Comparison of ENCODE assay signal across 20 cellular contexts in genomic region chr1:61271412-61271789, GRCh38.
DNase-seq lines count a peak whose midpoint lies in the region; ATAC-seq and TF ChIP-seq lines count a peak whose summit lies in the region.
"Had no signal": no experiment of that assay in that cellular context is flagged by ENCODE, and none has a peak within 500 bp of the region (broad histone marks: within the 10 kb centered on the region; RNA-seq: fewer than 3 reads in every experiment).

No MANE protein-coding gene starts in this region.

- H3K27ac Mint-ChIP-seq in activated naive CD8-positive, alpha-beta T cell treated with anti-CD3 and anti-CD28 coated beads, Interleukin-2, amount 50 U/mL, for 24 hours = peak overlapping the region; percentile 47
- no peak overlapping the region for H3K27ac Mint-ChIP-seq in activated naive CD8-positive, alpha-beta T cell treated with anti-CD3 and anti-CD28 coated beads for 36 hours

- no TSS peak for BruUV-seq in A673 (replicated peaks; lab: Mats Ljungman, UMichigan)

- H3K27me3 Mint-ChIP-seq in activated naive CD8-positive, alpha-beta T cell treated with anti-CD3 and anti-CD28 coated beads, Interleukin-2, amount 50 U/mL, for 24 hours = no peaks in the 10 kb centered on the region
- no peaks in the 10 kb centered on the region for H3K27me3 Mint-ChIP-seq in activated naive CD8-positive, alpha-beta T cell treated with anti-CD3 and anti-CD28 coated beads for 36 hours
- H3K27me3 Mint-ChIP-seq: brain had no signal

- in situ Hi-C loops in brain microvascular endothelial cell (cut with HindIII; ENCODE audit: low pct_ligation_motif_present, low sequenced_read_pairs) = no loop called here

- no peaks in the 10 kb centered on the region for H3K9me3 ChIP-seq in A673 (ENCODE audit: low read depth, low read length, poor library complexity, severe bottlenecking)
- H3K9me3 ChIP-seq: gastrocnemius medialis, HAP-1, mucosa of descending colon, neutrophil, sigmoid colon, testis had no signal

- POLR2A ChIA-PET in A673 (lab: Charles Lee; ENCODE audit: low non-redundant PET) = interaction anchor here (0.5 kb wide), 1 partner anchor 859 kb away, joined by 3 read pairs; no protein-coding TSS in a partner anchor

- ATAC-seq in activated naive CD8-positive, alpha-beta T cell treated with anti-CD3 and anti-CD28 coated beads, Interleukin-2, amount 50 U/mL, for 24 hours = peak; percentile 29
- ATAC-seq in omental fat pad (ENCODE audit: low FRiP score) (peak; percentile 17), GM21619 (IDR thresholded peaks at IDR 0.05; ENCODE audit: unreplicated experiment) (no peak)
- ATAC-seq: gastrocnemius medialis, mucosa of descending colon had no signal

- H3K36me3 ChIP-seq in brain microvascular endothelial cell (replicated peaks) (no peaks in the 10 kb centered on the region), A673 (ENCODE audit: insufficient read depth, low read length, poor library complexity, severe bottlenecking) (no peaks in the 10 kb centered on the region)
- H3K36me3 ChIP-seq: gastrocnemius medialis, HAP-1, neutrophil, sigmoid colon had no signal

- DNase-seq in activated naive CD8-positive, alpha-beta T cell treated with anti-CD3 and anti-CD28 coated beads, Interleukin-2, amount 50 U/mL, for 24 hours = no peak
- no peak for DNase-seq in activated naive CD8-positive, alpha-beta T cell treated with anti-CD3 and anti-CD28 coated beads for 36 hours
- peak; percentile 32 for DNase-seq in OCI-M2 (lab: John Stamatoyannopoulos, UW; ENCODE audit: unreplicated experiment)
- no peak for DNase-seq in brain microvascular endothelial cell
- no peak for DNase-seq in omental fat pad (ENCODE audit: low spot score)
- DNase-seq in A673 (ENCODE audit: low spot score) = no peak
- no peak for DNase-seq in retina
- DNase-seq: dermis blood vessel endothelial cell, gastrocnemius medialis, mucosa of descending colon, NCI-H187 treated with DMSO at 0.1 percent for 48 hours, NCI-H345, sigmoid colon, testis had no signal

- peak overlapping the region; percentile 75 for H3K27ac ChIP-seq in brain microvascular endothelial cell
- H3K27ac ChIP-seq in A673 (ENCODE audit: low read depth, low read length, poor library complexity, severe bottlenecking) = no peak overlapping the region
- H3K27ac ChIP-seq: gastrocnemius medialis, HL-60, neutrophil, sigmoid colon had no signal

- no peak overlapping the region for H3K4me3 Mint-ChIP-seq in activated naive CD8-positive, alpha-beta T cell treated with anti-CD3 and anti-CD28 coated beads, Interleukin-2, amount 50 U/mL, for 24 hours
- no peak overlapping the region for H3K4me3 Mint-ChIP-seq in activated naive CD8-positive, alpha-beta T cell treated with anti-CD3 and anti-CD28 coated beads for 36 hours

- no peak overlapping the region for H3K4me3 ChIP-seq in brain microvascular endothelial cell (ENCODE audit: low read depth, low read length)
- H3K4me3 ChIP-seq in A673 (ENCODE audit: low read depth, low read length, poor library complexity, severe bottlenecking) = no peak overlapping the region
- H3K4me3 ChIP-seq: gastrocnemius medialis, HAP-1, mucosa of descending colon, sigmoid colon, testis had no signal

- no peaks in the 10 kb centered on the region for H3K9me3 Mint-ChIP-seq in activated naive CD8-positive, alpha-beta T cell treated with anti-CD3 and anti-CD28 coated beads, Interleukin-2, amount 50 U/mL, for 24 hours
- H3K9me3 Mint-ChIP-seq in activated naive CD8-positive, alpha-beta T cell treated with anti-CD3 and anti-CD28 coated beads for 36 hours = no peaks in the 10 kb centered on the region
- H3K9me3 Mint-ChIP-seq: activated naive CD4-positive, alpha-beta T cell treated with anti-CD3 and anti-CD28 coated beads, Interleukin-2, amount 50 U/mL, for 72 hours; brain had no signal

- H3K27me3 ChIP-seq in brain microvascular endothelial cell (replicated peaks) (no peaks in the 10 kb centered on the region), A673 (replicated peaks; ENCODE audit: insufficient read depth, low read depth, low read length, poor library complexity) (no peaks in the 10 kb centered on the region)
- H3K27me3 ChIP-seq: gastrocnemius medialis, neutrophil, sigmoid colon, testis had no signal

- no peak for TF ChIP-seq CTCF in brain microvascular endothelial cell (IDR thresholded peaks at IDR 0.05; ENCODE audit: low read depth, low read length, missing control alignments)
- TF ChIP-seq CTCF in omental fat pad (IDR thresholded peaks at IDR 0.05) = no peak
- no peak for TF ChIP-seq CTCF in A673 (conservative IDR thresholded peaks at IDR 0.05; ENCODE audit: low read depth, low read length)

- intact Hi-C loops in A673 (cut with micrococcal nuclease; ENCODE audit: unreplicated experiment) = no loop called here

- H3K4me1 ChIP-seq in A673 (ENCODE audit: insufficient read depth, low read length, poor library complexity, severe bottlenecking) = peaks cover 36% of the 10 kb centered on the region

- H3K36me3 Mint-ChIP-seq in activated naive CD8-positive, alpha-beta T cell treated with anti-CD3 and anti-CD28 coated beads, Interleukin-2, amount 50 U/mL, for 24 hours (ENCODE audit: low read depth) = no peaks in the 10 kb centered on the region
- no peaks in the 10 kb centered on the region for H3K36me3 Mint-ChIP-seq in activated naive CD8-positive, alpha-beta T cell treated with anti-CD3 and anti-CD28 coated beads for 36 hours
- H3K36me3 Mint-ChIP-seq: activated naive CD4-positive, alpha-beta T cell treated with anti-CD3 and anti-CD28 coated beads, Interleukin-2, amount 50 U/mL, for 72 hours; brain had no signal

- CTCF ChIA-PET in A673 (lab: Charles Lee) = interaction anchor here (0.6 kb wide), 1 partner anchor 9 kb away, joined by 3 read pairs; no protein-coding TSS in a partner anchor

- H3K4me1 Mint-ChIP-seq in activated naive CD8-positive, alpha-beta T cell treated with anti-CD3 and anti-CD28 coated beads, Interleukin-2, amount 50 U/mL, for 24 hours = peaks cover 17% of the 10 kb centered on the region
- peaks cover 2% of the 10 kb centered on the region for H3K4me1 Mint-ChIP-seq in activated naive CD8-positive, alpha-beta T cell treated with anti-CD3 and anti-CD28 coated beads for 36 hours
